In the genomic region with DNA sequence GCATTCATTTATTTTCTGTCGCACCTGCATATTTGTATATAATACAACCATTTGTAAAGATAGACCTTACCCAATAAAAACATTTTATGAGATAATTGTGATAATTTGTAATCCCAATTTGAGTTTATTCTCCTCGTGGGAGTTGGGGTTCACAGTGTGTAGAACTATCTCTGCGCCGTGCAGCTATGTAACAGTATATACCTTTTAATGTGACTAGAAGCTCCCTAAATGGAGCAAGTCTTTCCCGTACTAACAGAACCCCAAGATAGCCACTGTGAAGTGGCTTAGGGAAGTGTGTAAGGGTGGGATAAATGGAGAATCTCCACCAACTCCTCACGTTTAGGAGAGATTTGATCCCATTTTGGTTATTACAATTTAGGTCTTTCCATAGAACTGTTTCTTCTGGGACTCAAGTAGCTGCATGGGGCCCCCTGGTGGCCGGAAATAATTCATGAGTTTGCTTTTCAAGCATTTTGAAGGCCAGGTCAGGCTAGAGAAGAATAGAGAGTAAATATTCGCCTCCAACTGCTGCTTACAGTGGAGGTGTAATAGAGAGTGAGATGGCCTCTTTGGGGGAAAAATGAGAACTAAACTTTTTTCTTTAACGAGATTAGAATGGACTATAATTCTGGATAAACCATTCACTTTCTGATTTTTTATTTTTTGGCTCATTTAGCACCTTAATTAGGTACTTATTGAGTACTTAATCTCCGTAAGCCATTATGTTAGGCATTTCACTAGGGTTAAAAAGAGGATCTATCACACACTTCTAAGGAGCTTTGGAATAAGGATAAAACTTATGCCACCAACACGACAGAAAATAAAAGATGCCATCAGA, we compare ENCODE assay signal across 8 cellular contexts. TPM values are rescaled to one million over a fixed set of nuclear protein-coding genes. Genes with fewer than 3 reads are reported as not detected.
DNase-seq lines count a peak whose midpoint lies in the region; ATAC-seq, FAIRE-seq and TF ChIP-seq lines count a peak whose summit lies in the region.

No MANE protein-coding gene starts in this region.

- no peak for TF ChIP-seq POLR2A in HepG2 (IDR thresholded peaks at IDR 0.05; ENCODE audit: insufficient read depth in 1 of 2, low read depth in 2 of 2, low read length in 2 of 2)

- H3K4me3 ChIP-seq in HepG2 (replicated peaks in 1 of 3; ENCODE audit: insufficient read depth in 1 of 3, low read depth in 2 of 3, low read length in 3 of 3), result no peak overlapping the region

- H3K36me3 Mint-ChIP-seq in chondrocyte (ENCODE audit: low read depth), result peaks cover 3% of the 10 kb centered on the region

- no peaks in the 10 kb centered on the region for H3K9me3 Mint-ChIP-seq in chondrocyte (ENCODE audit: low read depth)

- TF ChIP-seq RAD21 in HepG2 (CRISPR knock-in tag; IDR thresholded peaks at IDR 0.05), result 0 out of 2 replicates have a peak, but pooled peaks have one; percentile 24

- no peak overlapping the region for H3K27ac Mint-ChIP-seq in chondrocyte (ENCODE audit: unreplicated experiment)

- no TSS peak for BruUV-seq in HepG2 (replicated peaks; lab: Mats Ljungman, UMichigan)

- peak; percentile 7 for DNase-seq in NCI-H226
- DNase-seq in activated CD4-positive, CD25-positive, alpha-beta regulatory T cell treated with anti-CD3 and anti-CD28 coated beads, Interleukin-2, amount 50 U/mL, for 72 hours, result peak; percentile 66
- no peak for DNase-seq in chondrocyte (ENCODE audit: low spot score)
- DNase-seq in HepG2 (ENCODE audit: low spot score), result peak; percentile 78
- DNase-seq in stimulated activated CD4-positive, alpha-beta T cell treated with anti-CD3 and anti-CD28 coated beads, Interleukin-4, amount 100 ng/mL, for 4 hours, result peak; percentile 35 to 59

- peak; percentile 28 for FAIRE-seq in HepG2 (lab: Jason Lieb, UNC)

- WGBS in HepG2 (ENCODE audit: low lambda C conversion rate), result 36% methylated on average over 11 of the region's 11 CpGs

- H3K9ac ChIP-seq in HepG2 (ENCODE audit: insufficient read depth, low read depth, low read length), result no peak overlapping the region

- H3K79me2 ChIP-seq in HepG2 (ENCODE audit: insufficient read depth, low read length), result no peaks in the 10 kb centered on the region

- H3K9me3 ChIP-seq in HepG2 (ENCODE audit: low read length), result no peaks in the 10 kb centered on the region

- H3K27me3 ChIP-seq in HepG2 (ENCODE audit: control insufficient read depth in 1 of 2, insufficient read depth in 2 of 2, low read length in 2 of 2), result peaks cover 0 to 41% of the 10 kb centered on the region in 2 experiments; a peak in 3 of 5 replicates

- no peaks in the 10 kb centered on the region for H3K27me3 Mint-ChIP-seq in chondrocyte (ENCODE audit: low read depth)

- H4K20me1 ChIP-seq in HepG2 (ENCODE audit: insufficient read depth, low read length), result no peaks in the 10 kb centered on the region

- no peak overlapping the region for H2AFZ ChIP-seq in HepG2 (ENCODE audit: low read length)

- H3K4me1 Mint-ChIP-seq in chondrocyte (ENCODE audit: low read depth), result peaks cover 22% of the 10 kb centered on the region

- H3K4me1 ChIP-seq in HepG2 (ENCODE audit: insufficient read depth, low read length), result no peaks in the 10 kb centered on the region

- H3K27ac ChIP-seq in C4-2B, result no peak overlapping the region
- no peak overlapping the region for H3K27ac ChIP-seq in HepG2 (ENCODE audit: extremely low read length, insufficient read depth, low read length)

- POLR2A ChIA-PET in HepG2 (lab: Yijun Ruan, JAX), result no interaction called here

- no peak for TF ChIP-seq EP300 in HepG2 (IDR thresholded peaks at IDR 0.05; ENCODE audit: low read depth in 2 of 2, low read length in 2 of 2)
- no peak for TF ChIP-seq EP300 in HepG2 (CRISPR knock-in tag; IDR thresholded peaks at IDR 0.05; ENCODE audit: borderline replicate concordance)

- intact Hi-C loops in HepG2 (cut with micrococcal nuclease; ENCODE audit: unreplicated experiment), result loop anchor here (1.0 kb wide), 2 partner anchors 169 to 192 kb away; no protein-coding TSS in a partner anchor

- CTCF ChIA-PET in HepG2 (lab: Yijun Ruan, JAX; ENCODE audit: low intra/inter-chr PET ratio, low total read pairs), result interaction anchor here (1.2 to 2.4 kb wide), 4 partner anchors 18 to 191 kb away, joined by 3 to 28 read pairs (median 7); no protein-coding TSS in a partner anchor

- peak; percentile 61 for ATAC-seq in GM21528 (IDR thresholded peaks at IDR 0.05; ENCODE audit: low FRiP score, unreplicated experiment)
- peak; percentile 86 for ATAC-seq in HepG2
- no peak for ATAC-seq in HG02970 (IDR thresholded peaks at IDR 0.05; ENCODE audit: low FRiP score, unreplicated experiment)

- H3K4me3 Mint-ChIP-seq in chondrocyte (ENCODE audit: unreplicated experiment), result no peak overlapping the region

- H3K36me3 ChIP-seq in HepG2 (replicated peaks in 1 of 2; ENCODE audit: control insufficient read depth in 1 of 2, insufficient read depth in 2 of 2, low read length in 2 of 2), result no peaks in the 10 kb centered on the region

- in situ Hi-C loops in HepG2 (cut with HindIII; ENCODE audit: extremely low pct_ligation_motif_present, low pct_unique_long_range_greater_than_20kb), result loop anchor here (5.0 kb wide), 1 partner anchor 191 kb away; no protein-coding TSS in a partner anchor

- no peak overlapping the region for H3K4me2 ChIP-seq in HepG2 (ENCODE audit: low read depth, low read length)

- TF ChIP-seq CTCF in C4-2B (conservative IDR thresholded peaks at IDR 0.05) (peak; percentile 91), chondrocyte (IDR thresholded peaks at IDR 0.05) (peak; percentile 90), HepG2 (CRISPR knock-in tag; IDR thresholded peaks at IDR 0.05) (peak; percentile 74)

TF ChIP-seq in HepG2, 621 proteins besides CTCF, POLR2A, EP300 and RAD21 (continues in another document):
- peak; percentile 55; the same call in 1 of the 2 replicates for TF ChIP-seq ETV5 (CRISPR knock-in tag; IDR thresholded peaks at IDR 0.05; ENCODE audit: borderline replicate concordance)
- TF ChIP-seq MAFK (conservative IDR thresholded peaks at IDR 0.05 in 1 of 2, IDR thresholded peaks at IDR 0.05 in 1 of 2; ENCODE audit: low read length in 2 of 2), result 0 out of 4 replicates have a peak, but pooled peaks of 1 of the 2 experiments have one; percentile 2
- TF ChIP-seq STAG1 (CRISPR knock-in tag; IDR thresholded peaks at IDR 0.05), result peak; percentile 54
- no peak for TF ChIP-seq ZFP37 (CRISPR knock-in tag; IDR thresholded peaks at IDR 0.05; ENCODE audit: borderline replicate concordance)
- TF ChIP-seq WIZ (CRISPR knock-in tag; IDR thresholded peaks at IDR 0.05), result no peak
- TF ChIP-seq SMC3 (IDR thresholded peaks at IDR 0.05; ENCODE audit: low read length), result peak; percentile 72; the same call in 1 of the 2 replicates
- TF ChIP-seq MIXL1 (CRISPR knock-in tag; IDR thresholded peaks at IDR 0.05), result no peak
- TF ChIP-seq SP140L (CRISPR knock-in tag; IDR thresholded peaks at IDR 0.05; ENCODE audit: borderline replicate concordance), result no peak

RNA-seq across cellular contexts. Expression of a gene that starts 4.5 kb away (rescaled TPM):
- total RNA-seq in chondrocyte (4.7 to 7.5 TPM (median 5.3 TPM) in 3 replicates), HepG2 (2016; rRNA removed; fragmentation: Illumina TruSeq; extraction: Trizol) (not detected in 2 replicates)
- not detected in 2 replicates for total RNA-seq in HepG2 (2016; cell fraction: cytosol; rRNA removed; fragmentation: Illumina TruSeq; extraction: Trizol; ENCODE audit: low read depth)
- not detected in 2 replicates for total RNA-seq in HepG2 (2016; cell fraction: insoluble cytoplasmic fraction; rRNA removed; fragmentation: Illumina TruSeq; extraction: Trizol)
- not detected in 2 replicates for total RNA-seq in HepG2 (2016; cell fraction: membrane; rRNA removed; fragmentation: Illumina TruSeq; extraction: Trizol)
- not detected in 2 replicates for total RNA-seq in HepG2 (2016; cell fraction: nucleus; rRNA removed; fragmentation: Illumina TruSeq; extraction: Trizol)
- polyA plus RNA-seq in HepG2 (2011; rRNA removed), result not detected in 2 replicates
- not detected in 2 replicates for polyA plus RNA-seq in HepG2 (2011; cell fraction: cytosol; rRNA removed)
- not detected in 2 replicates for polyA plus RNA-seq in HepG2 (2011; cell fraction: nucleus; rRNA removed)
- not detected in 2 replicates for polyA plus RNA-seq in HepG2 (2012)
- polyA plus RNA-seq in HepG2 (2016; cell fraction: cytosol; fragmentation: Illumina TruSeq; extraction: Trizol; ENCODE audit: low read depth), result not detected in 2 replicates
- not detected in 2 replicates for polyA plus RNA-seq in HepG2 (2016; cell fraction: insoluble cytoplasmic fraction; fragmentation: Illumina TruSeq; extraction: Trizol; ENCODE audit: low read depth)
- not detected in 2 replicates for polyA plus RNA-seq in HepG2 (2016; cell fraction: membrane; fragmentation: Illumina TruSeq; extraction: Trizol; ENCODE audit: low read depth)
- polyA plus RNA-seq in HepG2 (2016; cell fraction: nucleus; fragmentation: Illumina TruSeq; extraction: Trizol; ENCODE audit: insufficient read depth, low read depth), result not detected in 2 replicates
- not detected in 2 replicates for polyA minus RNA-seq in HepG2 (2011; rRNA and poly(A)+ RNA removed; ENCODE audit: low replicate concordance)
- not detected in 2 replicates for polyA minus RNA-seq in HepG2 (2011; cell fraction: cytosol; rRNA and poly(A)+ RNA removed)
- polyA minus RNA-seq in HepG2 (2011; cell fraction: nucleus; rRNA and poly(A)+ RNA removed), result not detected in 2 replicates

RNA-seq across cellular contexts. Expression of a gene that starts 32.7 kb away (rescaled TPM):
- total RNA-seq in chondrocyte, result 6.6 to 8.8 TPM (median 8.2 TPM) in 3 replicates
- 50.7 and 66.3 TPM in 2 replicates for total RNA-seq in HepG2 (2016; rRNA removed; fragmentation: Illumina TruSeq; extraction: Trizol)
- 11.7 and 12.0 TPM in 2 replicates for total RNA-seq in HepG2 (2016; cell fraction: cytosol; rRNA removed; fragmentation: Illumina TruSeq; extraction: Trizol; ENCODE audit: low read depth)
- 54.0 and 71.4 TPM in 2 replicates for total RNA-seq in HepG2 (2016; cell fraction: insoluble cytoplasmic fraction; rRNA removed; fragmentation: Illumina TruSeq; extraction: Trizol)
- 39.4 and 41.1 TPM in 2 replicates for total RNA-seq in HepG2 (2016; cell fraction: membrane; rRNA removed; fragmentation: Illumina TruSeq; extraction: Trizol)
- 23.2 and 24.9 TPM in 2 replicates for total RNA-seq in HepG2 (2016; cell fraction: nucleus; rRNA removed; fragmentation: Illumina TruSeq; extraction: Trizol)
- 31.0 and 37.1 TPM in 2 replicates for polyA plus RNA-seq in HepG2 (2011; rRNA removed)
- polyA plus RNA-seq in HepG2 (2011; cell fraction: cytosol; rRNA removed), result 33.2 and 42.6 TPM in 2 replicates
- 15.1 and 17.8 TPM in 2 replicates for polyA plus RNA-seq in HepG2 (2011; cell fraction: nucleus; rRNA removed)
- polyA plus RNA-seq in HepG2 (2012), result 24.1 and 24.8 TPM in 2 replicates
- 10.2 and 13.1 TPM in 2 replicates for polyA plus RNA-seq in HepG2 (2016; cell fraction: cytosol; fragmentation: Illumina TruSeq; extraction: Trizol; ENCODE audit: low read depth)
- polyA plus RNA-seq in HepG2 (2016; cell fraction: insoluble cytoplasmic fraction; fragmentation: Illumina TruSeq; extraction: Trizol; ENCODE audit: low read depth), result 54.7 and 63.4 TPM in 2 replicates
- polyA plus RNA-seq in HepG2 (2016; cell fraction: membrane; fragmentation: Illumina TruSeq; extraction: Trizol; ENCODE audit: low read depth), result 26.6 and 28.7 TPM in 2 replicates
- polyA plus RNA-seq in HepG2 (2016; cell fraction: nucleus; fragmentation: Illumina TruSeq; extraction: Trizol; ENCODE audit: insufficient read depth, low read depth), result 33.0 and 35.1 TPM in 2 replicates
- 4.1 and 30.1 TPM in 2 replicates for polyA minus RNA-seq in HepG2 (2011; rRNA and poly(A)+ RNA removed; ENCODE audit: low replicate concordance)
- 14.5 and 16.1 TPM in 2 replicates for polyA minus RNA-seq in HepG2 (2011; cell fraction: cytosol; rRNA and poly(A)+ RNA removed)
- polyA minus RNA-seq in HepG2 (2011; cell fraction: nucleus; rRNA and poly(A)+ RNA removed), result 23.0 and 27.8 TPM in 2 replicates
